In genomic region chrX:12974797-12975669, GRCh38 we compare ENCODE assay signal across 8 cellular contexts. TPM values are rescaled to one million over a fixed set of nuclear protein-coding genes. Genes with fewer than 3 reads are reported as not detected.
DNase-seq lines count a peak whose midpoint lies in the region; ATAC-seq and TF ChIP-seq lines count a peak whose summit lies in the region.

TSS of gene TMSB4X (plus strand) at chrX:12975110.

- H3K9ac ChIP-seq in mucosa of rectum (ENCODE audit: low read depth in 1 of 2, low read length in 2 of 2): peak within 1 kb of the TSS; percentile 96 to 97

- POLR2A ChIA-PET in Panc1 (lab: Charles Lee): no interaction called here

- no peak for TF ChIP-seq EP300 in Ishikawa (IDR thresholded peaks at IDR 0.05; ENCODE audit: borderline replicate concordance)

- H3K9me3 ChIP-seq in CD4-positive, CD25-positive, alpha-beta regulatory T cell (ENCODE audit: control insufficient read depth in 2 of 2, low read length in 2 of 2): no peaks in the 10 kb centered on the region
- H3K9me3 ChIP-seq in Panc1 (ENCODE audit: control insufficient read depth, insufficient read depth, low read depth, low read length) (no peaks in the 10 kb centered on the region), mucosa of rectum (ENCODE audit: control insufficient read depth in 2 of 2, low read length in 2 of 2) (no peaks in the 10 kb centered on the region)

- intact Hi-C loops in Panc1 (cut with micrococcal nuclease; ENCODE audit: unreplicated experiment): loop anchor here (10.0 kb wide), 2 partner anchors 100 to 510 kb away; no protein-coding TSS in a partner anchor

- peak within 1 kb of the TSS; percentile 98 for H3K4me3 ChIP-seq in CD4-positive, CD25-positive, alpha-beta regulatory T cell (ENCODE audit: low read depth, low read length)
- H3K4me3 ChIP-seq in Panc1 (ENCODE audit: low read depth in 2 of 2, low read length in 2 of 2) (peak within 1 kb of the TSS; percentile 68 to 80), epithelial cell of proximal tubule (ENCODE audit: low read depth, low read length) (peak within 1 kb of the TSS; percentile 93), mucosa of rectum (ENCODE audit: low read length in 2 of 2) (peak within 1 kb of the TSS; percentile 87 to 92)

- H3K27me3 Mint-ChIP-seq in CD4-positive, CD25-positive, alpha-beta regulatory T cell: peaks cover 7% of the 10 kb centered on the region
- H3K27me3 Mint-ChIP-seq in activated T-cell treated with anti-CD3 and anti-CD28 coated beads, Interleukin-2, amount 50 U/mL, for 24 hours: peaks cover 87% of the 10 kb centered on the region

- in situ Hi-C loops in Panc1 (cut with HindIII; ENCODE audit: low pct_unique_long_range_greater_than_20kb, low sequenced_read_pairs): no loop called here

- no peak; the same call in 1 of the 2 replicates for TF ChIP-seq RAD21 in Ishikawa (IDR thresholded peaks at IDR 0.05; ENCODE audit: low read depth)

- H3K36me3 Mint-ChIP-seq in CD4-positive, CD25-positive, alpha-beta regulatory T cell: peaks cover 21% of the 10 kb centered on the region
- H3K36me3 Mint-ChIP-seq in activated T-cell treated with anti-CD3 and anti-CD28 coated beads, Interleukin-2, amount 50 U/mL, for 24 hours (ENCODE audit: low read depth): peaks cover 41% of the 10 kb centered on the region

- CTCF ChIA-PET in Panc1 (lab: Charles Lee): no interaction called here

- H3K27me3 ChIP-seq in CD4-positive, CD25-positive, alpha-beta regulatory T cell (ENCODE audit: control insufficient read depth, insufficient read depth, low read length): no peaks in the 10 kb centered on the region
- H3K27me3 ChIP-seq in Panc1 (ENCODE audit: control insufficient read depth, insufficient read depth, low read length): no peaks in the 10 kb centered on the region
- H3K27me3 ChIP-seq in mucosa of rectum (ENCODE audit: control insufficient read depth in 2 of 2, insufficient read depth in 2 of 2, low read length in 2 of 2): no peaks in the 10 kb centered on the region

- H3K27ac ChIP-seq in CD4-positive, CD25-positive, alpha-beta regulatory T cell (ENCODE audit: insufficient read depth, low read length, poor library complexity, severe bottlenecking): peak within 1 kb of the TSS; percentile 90
- H3K27ac ChIP-seq in Panc1 (ENCODE audit: low read length) (peak within 1 kb of the TSS; percentile 96), mucosa of rectum (ENCODE audit: low read depth in 2 of 2, low read length in 2 of 2) (peak within 1 kb of the TSS; percentile 97)

- peaks cover 9 to 54% (median 17%) of the 10 kb centered on the region in 4 donors for H3K4me1 Mint-ChIP-seq in CD4-positive, CD25-positive, alpha-beta regulatory T cell
- peaks cover 65% of the 10 kb centered on the region for H3K4me1 Mint-ChIP-seq in activated T-cell treated with anti-CD3 and anti-CD28 coated beads, Interleukin-2, amount 50 U/mL, for 24 hours (ENCODE audit: low read depth)

- peak within 1 kb of the TSS; percentile 96 to 100 (median 98) for H3K4me3 Mint-ChIP-seq in CD4-positive, CD25-positive, alpha-beta regulatory T cell
- H3K4me3 Mint-ChIP-seq in activated T-cell treated with anti-CD3 and anti-CD28 coated beads, Interleukin-2, amount 50 U/mL, for 24 hours: peak within 1 kb of the TSS; percentile 95

- peaks cover 16% of the 10 kb centered on the region for H3K36me3 ChIP-seq in CD4-positive, CD25-positive, alpha-beta regulatory T cell (ENCODE audit: control insufficient read depth, insufficient read depth, low read length)
- no peaks in the 10 kb centered on the region; the same call in none of the 2 replicates for H3K36me3 ChIP-seq in Panc1 (ENCODE audit: control insufficient read depth, insufficient read depth, low read length)
- peaks cover 0 to 9% of the 10 kb centered on the region in 2 donors for H3K36me3 ChIP-seq in mucosa of rectum (ENCODE audit: control insufficient read depth in 2 of 2, insufficient read depth in 2 of 2, low read length in 2 of 2)

- H3K9me3 Mint-ChIP-seq in CD4-positive, CD25-positive, alpha-beta regulatory T cell: peaks cover 0 to 7% (median 0%) of the 10 kb centered on the region in 7 donors
- H3K9me3 Mint-ChIP-seq in activated T-cell treated with anti-CD3 and anti-CD28 coated beads, Interleukin-2, amount 50 U/mL, for 24 hours: no peaks in the 10 kb centered on the region

- TF ChIP-seq CTCF in Panc1 (IDR thresholded peaks at IDR 0.05): no peak
- TF ChIP-seq CTCF in epithelial cell of proximal tubule (conservative IDR thresholded peaks at IDR 0.05; ENCODE audit: low read depth, low read length): no peak

- peak; percentile 50 to 54 for ATAC-seq in CD4-positive, CD25-positive, alpha-beta regulatory T cell (ENCODE audit: low read depth in 2 of 2)
- ATAC-seq in GM21447 (IDR thresholded peaks at IDR 0.05; ENCODE audit: unreplicated experiment) (peak; percentile 24), Panc1 (peak; percentile 76)

- H3K27ac Mint-ChIP-seq in CD4-positive, CD25-positive, alpha-beta regulatory T cell: peak within 1 kb of the TSS; percentile 90 to 98 (median 97)
- H3K27ac Mint-ChIP-seq in activated T-cell treated with anti-CD3 and anti-CD28 coated beads, Interleukin-2, amount 50 U/mL, for 24 hours: peak within 1 kb of the TSS; percentile 97

- no TSS peak for BruUV-seq in Panc1 (replicated peaks; lab: Mats Ljungman, UMichigan)

- H3K4me1 ChIP-seq in CD4-positive, CD25-positive, alpha-beta regulatory T cell (ENCODE audit: control insufficient read depth, insufficient read depth, low read length, poor library complexity, severe bottlenecking): peaks cover 31% of the 10 kb centered on the region
- H3K4me1 ChIP-seq in Panc1 (ENCODE audit: control insufficient read depth, insufficient read depth, low read length) (peaks cover 12% of the 10 kb centered on the region), mucosa of rectum (ENCODE audit: control insufficient read depth in 2 of 2, insufficient read depth in 2 of 2, low read length in 2 of 2) (peaks cover 2 to 28% of the 10 kb centered on the region in 2 donors)

- DNase-seq in CD4-positive, CD25-positive, alpha-beta regulatory T cell: peak; percentile 73 to 91 (median 85)
- DNase-seq in Panc1 (ENCODE audit: low read depth, low spot score): no peak
- DNase-seq in activated T-cell treated with anti-CD3 and anti-CD28 coated beads, Interleukin-2, amount 50 U/mL, for 24 hours: peak; percentile 89
- DNase-seq in epithelial cell of proximal tubule (ENCODE audit: low read depth): no peak
- DNase-seq in stimulated activated CD8-positive, alpha-beta memory T cell treated with anti-CD3 and anti-CD28 coated beads, Interleukin-7, amount 100 ng/mL, for 1 hour (ENCODE audit: low read depth in 2 of 2): peak; percentile 68 to 71

TF ChIP-seq in Ishikawa, 13 proteins besides CTCF, POLR2A, EP300 and RAD21:
- peak; percentile 57; the same call in 1 of the 2 replicates for TF ChIP-seq TAF1 (IDR thresholded peaks at IDR 0.05; ENCODE audit: low read depth)
- TF ChIP-seq REST (IDR thresholded peaks at IDR 0.05; ENCODE audit: low read depth): no peak
- 0 out of 2 replicates have a peak, but pooled peaks have one; percentile 34 for TF ChIP-seq ZBTB7A (IDR thresholded peaks at IDR 0.05; ENCODE audit: low read depth)
- no peak for TF ChIP-seq YY1 (IDR thresholded peaks at IDR 0.05; ENCODE audit: low read depth)
- TF ChIP-seq NFIC (IDR thresholded peaks at IDR 0.05): no peak
- TF ChIP-seq, protein P1, sequence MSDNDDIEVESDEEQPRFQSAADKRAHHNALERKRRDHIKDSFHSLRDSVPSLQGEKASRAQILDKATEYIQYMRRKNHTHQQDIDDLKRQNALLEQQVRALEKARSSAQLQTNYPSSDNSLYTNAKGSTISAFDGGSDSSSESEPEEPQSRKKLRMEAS (IDR thresholded peaks at IDR 0.05): no peak
- TF ChIP-seq TEAD4 (IDR thresholded peaks at IDR 0.05): no peak
- no peak for TF ChIP-seq EGR1 (IDR thresholded peaks at IDR 0.05)
- TF ChIP-seq CEBPB (IDR thresholded peaks at IDR 0.05): no peak

RNA-seq across cellular contexts. Expression of gene TMSB4X, which starts in this region (rescaled TPM):
- total RNA-seq in CD4-positive, CD25-positive, alpha-beta regulatory T cell: 6,725 TPM
- over 10,000 TPM; 30,486 to 36,942 (median 35,671) TPM for polyA plus RNA-seq in CD4-positive, CD25-positive, alpha-beta regulatory T cell
- total RNA-seq in Panc1 (2021; ENCODE audit: unreplicated experiment) (2,928 TPM), epithelial cell of proximal tubule (5,522 and 5,862 TPM in 2 replicates)
- 5,442 TPM for polyA plus RNA-seq in Panc1 (2012; ENCODE audit: insufficient read length)

Comparison
In these comparisons a context has a peak if more than half of its experiments do, and no peak if none do; other contexts are left out.
1. ATAC-seq: peak in every context shown above with its lines; median percentile 76 in Panc1; 52 in CD4-positive, CD25-positive, alpha-beta regulatory T cell; 24 in GM21447.
2. DNase-seq: peak in CD4-positive, CD25-positive, alpha-beta regulatory T cell (3 of 3), activated T-cell treated with anti-CD3 and anti-CD28 coated beads, Interleukin-2, amount 50 U/mL, for 24 hours (single experiment) and stimulated activated CD8-positive, alpha-beta memory T cell treated with anti-CD3 and anti-CD28 coated beads, Interleukin-7, amount 100 ng/mL, for 1 hour (2 of 2); none in Panc1 (single experiment) and epithelial cell of proximal tubule (single experiment).
3. Peak in every context shown above with its lines, with median percentiles within 50 percentile points of each other: H3K27ac ChIP-seq and H3K4me3 ChIP-seq.